26 cellular contexts compared by ENCODE assay signal in genomic region chr16:52171481-52171880, GRCh38.
"Had no signal": no experiment of that assay in that cellular context is flagged by ENCODE, and none has a peak within 500 bp of the region (broad histone marks: within the 10 kb centered on the region; RNA-seq: fewer than 3 reads in every experiment).

No MANE protein-coding gene starts in this region.

- H3K79me2 ChIP-seq: hepatocyte had no signal

- H3K4me1 Mint-ChIP-seq: mesothelial cell of epicardium; naive B cell; natural killer cell; nephron progenitor cell; stimulated activated effector memory CD8-positive, alpha-beta T cell treated with anti-CD3 and anti-CD28 coated beads, Interleukin-12 subunit alpha, Interleukin-12 subunit beta, amount 100 ng/mL, for 72 hours had no signal

- H3K27me3 ChIP-seq: hepatocyte, ovary, right atrium auricular region, suprapubic skin, tibial artery, upper lobe of right lung had no signal

- H3K27me3 Mint-ChIP-seq: naive B cell, progenitor cell of endocrine pancreas had no signal

- H3K4me3 ChIP-seq: hepatocyte, left ventricle myocardium inferior, lung, ovary, right atrium auricular region, skin epidermis, suprapubic skin, thoracic aorta, tibial artery, upper lobe of right lung had no signal

- H3K9me3 Mint-ChIP-seq: mesothelial cell of epicardium; nephron progenitor cell; stimulated activated effector memory CD8-positive, alpha-beta T cell treated with anti-CD3 and anti-CD28 coated beads, Interleukin-12 subunit alpha, Interleukin-12 subunit beta, amount 100 ng/mL, for 72 hours had no signal

- H2AFZ ChIP-seq: hepatocyte had no signal

- H3K9me3 ChIP-seq: left ventricle myocardium inferior, ovary, right atrium auricular region, suprapubic skin, thoracic aorta, tibial artery, upper lobe of right lung had no signal

- H3K4me1 ChIP-seq: left ventricle myocardium inferior, right atrium auricular region, suprapubic skin, tibial artery, upper lobe of right lung had no signal

- ATAC-seq: natural killer cell; sciatic nerve; stimulated activated effector memory CD8-positive, alpha-beta T cell treated with anti-CD3 and anti-CD28 coated beads, Interleukin-12 subunit alpha, Interleukin-12 subunit beta, amount 100 ng/mL, for 72 hours; upper lobe of right lung had no signal

- H3K27ac Mint-ChIP-seq: mesothelial cell of epicardium; natural killer cell; nephron progenitor cell; progenitor cell of endocrine pancreas; stimulated activated effector memory CD8-positive, alpha-beta T cell treated with anti-CD3 and anti-CD28 coated beads, Interleukin-12 subunit alpha, Interleukin-12 subunit beta, amount 100 ng/mL, for 72 hours; stimulated activated naive CD8-positive, alpha-beta T cell treated with anti-CD3 and anti-CD28 coated beads, Interleukin-15, Interleukin-2, amounts not matched to agents 100 ng/mL and 50 ng/mL, for 24 hours had no signal

- H3K36me3 ChIP-seq: left ventricle myocardium inferior, ovary, right atrium auricular region, suprapubic skin, thoracic aorta, tibial artery, upper lobe of right lung had no signal

- DNase-seq: islet precursor cell; left ventricle myocardium inferior; mesendoderm; naive B cell; natural killer cell; nephron progenitor cell; ovary; stimulated activated CD4-positive, alpha-beta T cell treated with anti-CD3 and anti-CD28 coated beads, Interleukin-12 subunit alpha, Interleukin-12 subunit beta, amount 100 ng/mL, for 4 hours; stimulated activated CD4-positive, alpha-beta T cell treated with anti-CD3 and anti-CD28 coated beads, Interleukin-15, amount 100 ng/mL, for 24 hours; stimulated activated CD4-positive, alpha-beta T cell treated with anti-CD3 and anti-CD28 coated beads, Interleukin-2, amount 100 ng/mL, for 24 hours; stimulated activated CD4-positive, alpha-beta T cell treated with anti-CD3 and anti-CD28 coated beads, Interleukin-4, amount 100 ng/mL, for 1 hour; stimulated activated naive CD4-positive, alpha-beta T cell; tibial artery; trophoblast cell; upper lobe of right lung had no signal

- H3K4me2 ChIP-seq: hepatocyte had no signal

- H3K27ac ChIP-seq: hepatocyte, left ventricle myocardium inferior, ovary, right atrium auricular region, skin epidermis, suprapubic skin, thoracic aorta, tibial artery, upper lobe of right lung had no signal

- H3K4me3 Mint-ChIP-seq: mesothelial cell of epicardium; naive B cell; natural killer cell; nephron progenitor cell; stimulated activated effector memory CD8-positive, alpha-beta T cell treated with anti-CD3 and anti-CD28 coated beads, Interleukin-12 subunit alpha, Interleukin-12 subunit beta, amount 100 ng/mL, for 72 hours; stimulated activated naive CD8-positive, alpha-beta T cell treated with anti-CD3 and anti-CD28 coated beads, Interleukin-15, Interleukin-2, amounts not matched to agents 100 ng/mL and 50 ng/mL, for 24 hours had no signal

- H3K36me3 Mint-ChIP-seq: mesothelial cell of epicardium; naive B cell; natural killer cell; stimulated activated effector memory CD8-positive, alpha-beta T cell treated with anti-CD3 and anti-CD28 coated beads, Interleukin-12 subunit alpha, Interleukin-12 subunit beta, amount 100 ng/mL, for 72 hours had no signal
